Comparison of ENCODE assay signal across 9 cellular contexts in genomic region chr1:112636597-112637256, GRCh38. TPM values are rescaled to one million over a fixed set of nuclear protein-coding genes. Genes with fewer than 3 reads are reported as not detected.
DNase-seq lines count a peak whose midpoint lies in the region; ATAC-seq and TF ChIP-seq lines count a peak whose summit lies in the region.
"Had no signal": no experiment of that assay in that cellular context is flagged by ENCODE, and none has a peak within 500 bp of the region (broad histone marks: within the 10 kb centered on the region; RNA-seq: fewer than 3 reads in every experiment).

No MANE protein-coding gene starts in this region.

- DNase-seq in brain microvascular endothelial cell, result no peak
- DNase-seq in psoas muscle, result no peak
- DNase-seq in HAP-1 (ENCODE audit: low spot score in 2 of 2), result no peak
- DNase-seq in amniotic stem cell (lab: John Stamatoyannopoulos, UW), result no peak
- DNase-seq in A172 (ENCODE audit: low spot score), result no peak
- DNase-seq: NCI-H2029 treated with DMSO at 0.1 percent for 48 hours had no signal

- H3K9me3 ChIP-seq in psoas muscle (no peaks in the 10 kb centered on the region), HAP-1 (no peaks in the 10 kb centered on the region)

- intact Hi-C loops in psoas muscle (cut with DNase I), result no loop called here

- H3K27ac ChIP-seq in brain microvascular endothelial cell, result peak overlapping the region; percentile 6
- peak overlapping the region; percentile 32 for H3K27ac ChIP-seq in psoas muscle

- no peak for TF ChIP-seq CTCF in brain microvascular endothelial cell (IDR thresholded peaks at IDR 0.05; ENCODE audit: low read depth, low read length, missing control alignments)
- no peak for TF ChIP-seq CTCF in psoas muscle (IDR thresholded peaks at IDR 0.05)

- in situ Hi-C loops in brain microvascular endothelial cell (cut with HindIII; ENCODE audit: low pct_ligation_motif_present, low sequenced_read_pairs), result no loop called here
- in situ Hi-C loops in HAP-1 (cut with MboI; ENCODE audit: low sequenced_read_pairs), result no loop called here

- H3K36me3 ChIP-seq in brain microvascular endothelial cell (replicated peaks), result no peaks in the 10 kb centered on the region
- no peaks in the 10 kb centered on the region for H3K36me3 ChIP-seq in psoas muscle (ENCODE audit: insufficient read depth in 1 of 2, low read depth in 1 of 2)
- no peaks in the 10 kb centered on the region for H3K36me3 ChIP-seq in HAP-1 (replicated peaks)

- H3K4me1 ChIP-seq in psoas muscle (peaks cover 53% of the 10 kb centered on the region), HAP-1 (peaks cover 38% of the 10 kb centered on the region)

- H3K27me3 ChIP-seq in brain microvascular endothelial cell (replicated peaks) (no peaks in the 10 kb centered on the region), psoas muscle (ENCODE audit: insufficient read depth in 3 of 3, low read length in 2 of 3) (no peaks in the 10 kb centered on the region), HAP-1 (ENCODE audit: low read depth) (no peaks in the 10 kb centered on the region)

- no peak overlapping the region for H3K4me3 ChIP-seq in brain microvascular endothelial cell (ENCODE audit: low read depth, low read length)
- no peak overlapping the region for H3K4me3 ChIP-seq in psoas muscle
- H3K4me3 ChIP-seq in HAP-1, result no peak overlapping the region

- ATAC-seq in GM18861 (IDR thresholded peaks at IDR 0.05; ENCODE audit: unreplicated experiment), result peak; percentile 55
- peak; percentile 53 for ATAC-seq in HG03571 (IDR thresholded peaks at IDR 0.05; ENCODE audit: unreplicated experiment)
- peak in 1 of 4 donors; percentile 37 for ATAC-seq in psoas muscle
- ATAC-seq in HG03095 (IDR thresholded peaks at IDR 0.05; ENCODE audit: unreplicated experiment), result no peak

RNA-seq across cellular contexts. Expression of gene CAPZA1, which starts 17.1 kb away (rescaled TPM):
- 10 to 100 TPM; 24.2 to 39.1 (median 33.1) TPM for total RNA-seq in psoas muscle
- polyA plus RNA-seq in psoas muscle, result 10 to 100 TPM; 14.8 to 73.3 (median 58.2) TPM
- 249 and 268 TPM in 2 replicates for total RNA-seq in A172 (2014; rRNA removed; shearing (Covaris generic))

RNA-seq across cellular contexts. Expression of gene ST7L, which starts 17.8 kb away (rescaled TPM):
- total RNA-seq in psoas muscle, result 10 to 100 TPM; 12.1 to 13.7 (median 12.5) TPM
- polyA plus RNA-seq in psoas muscle, result 10 to 100 TPM in 1 of 3 donors, 1 to 10 TPM in 2; 9.0 to 11.0 (median 9.3) TPM
- 14.8 and 25.4 TPM in 2 replicates for total RNA-seq in A172 (2014; rRNA removed; shearing (Covaris generic))

RNA-seq across cellular contexts. Expression of gene MOV10, which starts 37.7 kb away (rescaled TPM):
- total RNA-seq in psoas muscle, result 10 to 100 TPM in 2 of 4 donors, 1 to 10 TPM in 2; 5.3 to 10.6 (median 8.3) TPM
- polyA plus RNA-seq in psoas muscle, result 1 to 10 TPM; 4.8 to 6.4 (median 6.4) TPM
- 42.4 and 47.3 TPM in 2 replicates for total RNA-seq in A172 (2014; rRNA removed; shearing (Covaris generic))
